17 cellular contexts compared by ENCODE assay signal in the genomic region with DNA sequence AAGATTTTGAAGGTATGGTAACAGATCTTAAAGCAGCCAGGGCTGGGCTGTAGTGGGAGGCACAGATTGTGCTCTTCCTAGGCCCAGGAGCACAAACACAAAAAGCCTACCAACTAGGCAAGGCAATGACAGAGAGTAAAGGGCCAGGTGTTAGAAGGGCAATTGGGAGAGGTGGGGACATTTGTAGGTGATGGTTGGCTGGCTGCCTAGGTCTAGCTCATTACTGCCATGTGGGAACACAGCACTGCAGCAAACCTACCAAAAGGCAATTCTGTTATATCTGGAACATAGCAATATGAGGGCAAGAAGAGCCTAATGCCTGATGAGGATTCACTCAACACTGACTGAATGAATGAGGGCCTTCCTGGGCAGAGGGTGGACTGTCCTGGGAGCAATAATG. TPM values are rescaled to one million over a fixed set of nuclear protein-coding genes. Genes with fewer than 3 reads are reported as not detected.
DNase-seq lines count a peak whose midpoint lies in the region; ATAC-seq and TF ChIP-seq lines count a peak whose summit lies in the region.
"Had no signal": no experiment of that assay in that cellular context is flagged by ENCODE, and none has a peak within 500 bp of the region (broad histone marks: within the 10 kb centered on the region; RNA-seq: fewer than 3 reads in every experiment).

No MANE protein-coding gene starts in this region.

- H3K27ac Mint-ChIP-seq in CD4-positive, alpha-beta T cell = peak overlapping the region; percentile 71
- peak overlapping the region; percentile 34 for H3K27ac Mint-ChIP-seq in activated CD4-positive, alpha-beta memory T cell treated with anti-CD3 and anti-CD28 coated beads, Interleukin-2, amount 10 ng/mL, durations not matched to agents 7 days and 5 days
- no peak overlapping the region for H3K27ac Mint-ChIP-seq in neural progenitor cell

- H3K79me2 ChIP-seq in neural progenitor cell (ENCODE audit: low read depth) = no peaks in the 10 kb centered on the region

- CTCF ChIA-PET in CD4-positive, alpha-beta T cell (lab: Charles Lee) = no interaction called here
- CTCF ChIA-PET in activated CD4-positive, alpha-beta memory T cell treated with anti-CD3 and anti-CD28 coated beads, Interleukin-2, amount 10 ng/mL, durations not matched to agents 7 days and 5 days (lab: Charles Lee) = no interaction called here

- H3K9me3 ChIP-seq in CD4-positive, alpha-beta T cell (ENCODE audit: control insufficient read depth, low read length) = no peaks in the 10 kb centered on the region
- H3K9me3 ChIP-seq in mucosa of descending colon = no peaks in the 10 kb centered on the region
- no peaks in the 10 kb centered on the region for H3K9me3 ChIP-seq in neural progenitor cell (ENCODE audit: low read depth)
- H3K9me3 ChIP-seq: BLaER1, body of pancreas, lower lobe of right lung, testis had no signal

- no peak for ATAC-seq in CD4-positive, alpha-beta T cell (ENCODE audit: poor library complexity)
- peak; percentile 34 for ATAC-seq in mucosa of descending colon
- ATAC-seq: body of pancreas, lower lobe of right lung had no signal

- no peaks in the 10 kb centered on the region for H3K27me3 Mint-ChIP-seq in CD4-positive, alpha-beta T cell
- no peaks in the 10 kb centered on the region for H3K27me3 Mint-ChIP-seq in activated CD4-positive, alpha-beta memory T cell treated with anti-CD3 and anti-CD28 coated beads, Interleukin-2, amount 10 ng/mL, durations not matched to agents 7 days and 5 days
- H3K27me3 Mint-ChIP-seq in neural progenitor cell (ENCODE audit: insufficient read depth, low read depth) = no peaks in the 10 kb centered on the region

- no peaks in the 10 kb centered on the region for H3F3A ChIP-seq in neural progenitor cell (ENCODE audit: low read depth)

- no peaks in the 10 kb centered on the region for H4K20me1 ChIP-seq in neural progenitor cell (ENCODE audit: low read depth)
- H4K20me1 ChIP-seq: BLaER1 had no signal

- H3K4me1 Mint-ChIP-seq in CD4-positive, alpha-beta T cell (ENCODE audit: low read depth) = peaks cover 70% of the 10 kb centered on the region
- H3K4me1 Mint-ChIP-seq in activated CD4-positive, alpha-beta memory T cell treated with anti-CD3 and anti-CD28 coated beads, Interleukin-2, amount 10 ng/mL, durations not matched to agents 7 days and 5 days = peaks cover 26% of the 10 kb centered on the region
- peaks cover 18% of the 10 kb centered on the region for H3K4me1 Mint-ChIP-seq in neural progenitor cell

- H3K27ac ChIP-seq in CD4-positive, alpha-beta T cell (ENCODE audit: low read depth, low read length) = peak overlapping the region; percentile 7
- H3K27ac ChIP-seq in neural progenitor cell = no peak overlapping the region
- H3K27ac ChIP-seq: BLaER1, body of pancreas, lower lobe of right lung, testis had no signal

- TF ChIP-seq CTCF in CD4-positive, alpha-beta T cell (IDR thresholded peaks at IDR 0.05) = no peak
- TF ChIP-seq CTCF in mucosa of descending colon (IDR thresholded peaks at IDR 0.05) (no peak), neural progenitor cell (IDR thresholded peaks at IDR 0.05) (no peak)

- no peak overlapping the region for H3K4me3 ChIP-seq in mucosa of descending colon
- no peak overlapping the region for H3K4me3 ChIP-seq in neural progenitor cell
- H3K4me3 ChIP-seq: BLaER1, body of pancreas, lower lobe of right lung, testis had no signal

- H3K36me3 ChIP-seq in mucosa of descending colon (ENCODE audit: low read depth) (no peaks in the 10 kb centered on the region), neural progenitor cell (no peaks in the 10 kb centered on the region)
- H3K36me3 ChIP-seq: BLaER1 had no signal

- POLR2A ChIA-PET in CD4-positive, alpha-beta T cell (lab: Charles Lee) = interaction anchor here (0.9 kb wide), 1 partner anchor 29 kb away, joined by 4 read pairs; no protein-coding TSS in a partner anchor
- POLR2A ChIA-PET in activated CD4-positive, alpha-beta memory T cell treated with anti-CD3 and anti-CD28 coated beads, Interleukin-2, amount 10 ng/mL, durations not matched to agents 7 days and 5 days (lab: Charles Lee) = no interaction called here

- H3K9ac ChIP-seq in neural progenitor cell = no peak overlapping the region
- H3K9ac ChIP-seq: BLaER1 had no signal

- no peak overlapping the region for H2AFZ ChIP-seq in neural progenitor cell (replicated peaks)

- peak; percentile 5 for DNase-seq in NCI-H1694 treated with DMSO at 0.1 percent for 48 hours (lab: John Stamatoyannopoulos, UW)
- no peak for DNase-seq in NCI-H1694 (lab: John Stamatoyannopoulos, UW)
- no peak for DNase-seq in CD4-positive, alpha-beta T cell
- no peak for DNase-seq in activated CD4-positive, alpha-beta memory T cell treated with anti-CD3 and anti-CD28 coated beads, Interleukin-2, amount 10 ng/mL, durations not matched to agents 7 days and 5 days
- DNase-seq in mucosa of descending colon = no peak
- DNase-seq in HuH-7 (ENCODE audit: low spot score) = no peak
- DNase-seq in mucosa of gallbladder (ENCODE audit: low spot score) = no peak
- DNase-seq in neural progenitor cell (ENCODE audit: low spot score) = no peak
- DNase-seq: activated gamma-delta T cell treated with Interleukin-2 at 50 U/mL for 16 hours; body of pancreas; cortex of kidney; lower lobe of right lung; NCI-H1436; NCI-H446 treated with DMSO at 0.1 percent for 48 hours; stimulated activated CD4-positive, alpha-beta T cell treated with anti-CD3 and anti-CD28 coated beads, Interleukin-4, amount 100 ng/mL, for 24 hours; testis had no signal

- no peaks in the 10 kb centered on the region for H3K9me3 Mint-ChIP-seq in CD4-positive, alpha-beta T cell
- no peaks in the 10 kb centered on the region for H3K9me3 Mint-ChIP-seq in activated CD4-positive, alpha-beta memory T cell treated with anti-CD3 and anti-CD28 coated beads, Interleukin-2, amount 10 ng/mL, durations not matched to agents 7 days and 5 days
- no peaks in the 10 kb centered on the region for H3K9me3 Mint-ChIP-seq in neural progenitor cell

- peaks cover 89% of the 10 kb centered on the region for H3K36me3 Mint-ChIP-seq in CD4-positive, alpha-beta T cell (ENCODE audit: low read depth)
- H3K36me3 Mint-ChIP-seq in activated CD4-positive, alpha-beta memory T cell treated with anti-CD3 and anti-CD28 coated beads, Interleukin-2, amount 10 ng/mL, durations not matched to agents 7 days and 5 days (ENCODE audit: low read depth) = peaks cover 58% of the 10 kb centered on the region
- H3K36me3 Mint-ChIP-seq in neural progenitor cell = no peaks in the 10 kb centered on the region

- H3K4me1 ChIP-seq in mucosa of descending colon (ENCODE audit: low read depth) (no peaks in the 10 kb centered on the region), neural progenitor cell (no peaks in the 10 kb centered on the region)
- H3K4me1 ChIP-seq: BLaER1 had no signal

- intact Hi-C loops in CD4-positive, alpha-beta T cell (cut with DNase I, micrococcal nuclease) = no loop called here
- intact Hi-C loops in mucosa of descending colon (cut with DNase I, micrococcal nuclease) = no loop called here

- H3K4me3 Mint-ChIP-seq in CD4-positive, alpha-beta T cell = no peak overlapping the region
- H3K4me3 Mint-ChIP-seq in activated CD4-positive, alpha-beta memory T cell treated with anti-CD3 and anti-CD28 coated beads, Interleukin-2, amount 10 ng/mL, durations not matched to agents 7 days and 5 days = no peak overlapping the region
- no peak overlapping the region for H3K4me3 Mint-ChIP-seq in neural progenitor cell

- no peak overlapping the region for H3K4me2 ChIP-seq in neural progenitor cell
- H3K4me2 ChIP-seq: BLaER1 had no signal

- no peaks in the 10 kb centered on the region for H3K27me3 ChIP-seq in CD4-positive, alpha-beta T cell (ENCODE audit: control insufficient read depth, insufficient read depth, low read length)
- no peaks in the 10 kb centered on the region for H3K27me3 ChIP-seq in neural progenitor cell
- H3K27me3 ChIP-seq: BLaER1, body of pancreas, testis had no signal

RNA-seq across cellular contexts. Expression of gene ARHGEF3, which starts 30.4 kb away (rescaled TPM):
- total RNA-seq in CD4-positive, alpha-beta T cell = 10 to 100 TPM; 46.4 to 46.6 TPM
- 10 to 100 TPM; 71.3 TPM for total RNA-seq in activated CD4-positive, alpha-beta memory T cell treated with anti-CD3 and anti-CD28 coated beads, Interleukin-2, amount 10 ng/mL, durations not matched to agents 7 days and 5 days
- 10 to 100 TPM; 10.1 to 34.5 (median 15.5) TPM for total RNA-seq in mucosa of descending colon
- 44.5 TPM for total RNA-seq in mucosa of gallbladder
- total RNA-seq in neural progenitor cell (ENCODE audit: low replicate concordance) = 0.52 and 2.9 TPM in 2 replicates
